Comparison of ENCODE assay signal across 1 cellular context in the genomic region with DNA sequence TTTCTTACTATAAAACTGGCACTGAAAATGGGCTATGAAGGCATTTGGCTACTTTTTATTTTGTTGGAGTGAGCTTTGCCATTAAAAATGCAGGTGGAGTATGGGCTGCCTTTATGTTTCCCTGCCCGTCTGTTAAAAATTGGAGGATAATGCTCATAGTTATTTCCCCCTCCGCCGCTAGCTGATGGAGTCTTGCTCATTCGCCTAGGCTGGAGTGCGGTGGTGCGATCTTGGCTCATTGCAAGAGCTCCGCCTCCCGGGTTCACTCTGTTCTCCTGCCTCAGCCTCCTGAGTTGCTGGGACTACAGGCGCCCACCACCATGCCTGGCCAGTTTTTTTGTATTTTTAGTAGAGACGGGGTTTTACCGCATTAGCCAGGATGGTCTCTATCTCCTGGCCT.
TF ChIP-seq lines count a peak whose summit lies in the region.

No MANE protein-coding gene starts in this region.

TF ChIP-seq in H1, 55 proteins besides CTCF, POLR2A, EP300 and RAD21:
- TF ChIP-seq CHD1 (IDR thresholded peaks at IDR 0.05; ENCODE audit: low read depth, low read length) (no peak), PHF8 (conservative IDR thresholded peaks at IDR 0.05; ENCODE audit: low read depth, low read length) (no peak), EGR1 (IDR thresholded peaks at IDR 0.05; ENCODE audit: borderline replicate concordance, low read depth, low read length) (no peak), TEAD4 (IDR thresholded peaks at IDR 0.05; ENCODE audit: low read depth, low read length) (no peak), SIRT6 (IDR thresholded peaks at IDR 0.05; ENCODE audit: low read length) (no peak), SAP30 (IDR thresholded peaks at IDR 0.05; ENCODE audit: insufficient read depth, insufficient replicate concordance, low read length) (no peak), BACH1 (IDR thresholded peaks at IDR 0.05; ENCODE audit: low read length) (no peak), NANOG (IDR thresholded peaks at IDR 0.05; ENCODE audit: insufficient read depth, low read depth, low read length, poor library complexity, severe bottlenecking) (no peak), RFX5 (IDR thresholded peaks at IDR 0.05; ENCODE audit: borderline replicate concordance, low read depth, low read length) (no peak), CEBPB (IDR thresholded peaks at IDR 0.05; ENCODE audit: low read depth, low read length) (no peak), HDAC2 (IDR thresholded peaks at IDR 0.05; ENCODE audit: borderline replicate concordance in 1 of 2, low read depth in 2 of 2, low read length in 2 of 2) (no peak), CREB1 (IDR thresholded peaks at IDR 0.05) (no peak), TBP (IDR thresholded peaks at IDR 0.05; ENCODE audit: low read depth, low read length) (no peak), SRF (IDR thresholded peaks at IDR 0.05; ENCODE audit: low read depth, low read length) (no peak), SUZ12 (IDR thresholded peaks at IDR 0.05; ENCODE audit: low read length) (no peak), TAF7 (optimal IDR thresholded peaks at IDR 0.05; ENCODE audit: borderline replicate concordance, low read depth, low read length) (no peak), SP1 (IDR thresholded peaks at IDR 0.05; ENCODE audit: low read depth, low read length) (no peak), SIX5 (IDR thresholded peaks at IDR 0.05; ENCODE audit: low read depth, low read length) (no peak)
- TF ChIP-seq, protein P1, sequence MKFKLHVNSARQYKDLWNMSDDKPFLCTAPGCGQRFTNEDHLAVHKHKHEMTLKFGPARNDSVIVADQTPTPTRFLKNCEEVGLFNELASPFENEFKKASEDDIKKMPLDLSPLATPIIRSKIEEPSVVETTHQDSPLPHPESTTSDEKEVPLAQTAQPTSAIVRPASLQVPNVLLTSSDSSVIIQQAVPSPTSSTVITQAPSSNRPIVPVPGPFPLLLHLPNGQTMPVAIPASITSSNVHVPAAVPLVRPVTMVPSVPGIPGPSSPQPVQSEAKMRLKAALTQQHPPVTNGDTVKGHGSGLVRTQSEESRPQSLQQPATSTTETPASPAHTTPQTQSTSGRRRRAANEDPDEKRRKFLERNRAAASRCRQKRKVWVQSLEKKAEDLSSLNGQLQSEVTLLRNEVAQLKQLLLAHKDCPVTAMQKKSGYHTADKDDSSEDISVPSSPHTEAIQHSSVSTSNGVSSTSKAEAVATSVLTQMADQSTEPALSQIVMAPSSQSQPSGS (IDR thresholded peaks at IDR 0.05; ENCODE audit: low read length), result no peak
